23 cellular contexts compared by ENCODE assay signal in the genomic region with DNA sequence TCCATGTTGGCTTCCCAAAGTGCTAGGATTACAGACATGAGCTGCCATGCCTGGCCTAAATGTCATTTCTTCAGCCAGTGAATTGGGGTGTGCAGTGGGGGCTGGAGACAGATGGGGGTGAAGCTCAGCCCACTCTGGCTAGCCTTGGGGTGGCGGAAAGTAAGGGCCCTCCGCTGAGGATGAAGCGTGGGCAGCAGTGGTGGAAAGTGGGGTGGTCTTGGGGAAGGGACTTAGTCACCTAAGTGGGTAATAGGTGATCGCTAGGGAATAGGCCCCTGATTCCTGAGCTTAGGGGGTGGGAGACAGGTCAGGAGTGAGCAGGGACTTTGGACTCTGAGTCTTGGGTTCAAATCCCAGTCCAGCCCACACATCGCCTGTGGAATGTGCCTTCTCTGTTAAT. TPM values are rescaled to one million over a fixed set of nuclear protein-coding genes. Genes with fewer than 3 reads are reported as not detected.
DNase-seq lines count a peak whose midpoint lies in the region; ATAC-seq and TF ChIP-seq lines count a peak whose summit lies in the region.
"Had no signal": no experiment of that assay in that cellular context is flagged by ENCODE, and none has a peak within 500 bp of the region (broad histone marks: within the 10 kb centered on the region; RNA-seq: fewer than 3 reads in every experiment).

No MANE protein-coding gene starts in this region.

- peak overlapping the region; percentile 2 for H3K27ac Mint-ChIP-seq in T-helper 1 cell treated with Interleukin-12 subunit alpha and Interleukin-12 subunit beta and Interleukin-4 antibody, amounts not matched to agents 30 μg/mL and 1 μg/mL, for 36 hours
- H3K27ac Mint-ChIP-seq in stimulated activated effector memory CD8-positive, alpha-beta T cell treated with anti-CD3 and anti-CD28 coated beads, Interleukin-12 subunit alpha, Interleukin-12 subunit beta, amount 100 ng/mL, for 72 hours: peak overlapping the region; percentile 84
- H3K27ac Mint-ChIP-seq: activated naive CD4-positive, alpha-beta T cell treated with anti-CD3 and anti-CD28 coated beads for 36 hours had no signal

- H3K27me3 Mint-ChIP-seq in T-helper 1 cell treated with Interleukin-12 subunit alpha and Interleukin-12 subunit beta and Interleukin-4 antibody, amounts not matched to agents 30 μg/mL and 1 μg/mL, for 36 hours (ENCODE audit: low read depth): no peaks in the 10 kb centered on the region
- H3K27me3 Mint-ChIP-seq: activated CD4-positive, alpha-beta T cell treated with anti-CD3 and anti-CD28 coated beads, Interleukin-2, amount 10 ng/mL, durations not matched to agents 7 days and 5 days; naive thymus-derived CD8-positive, alpha-beta T cell; progenitor cell of endocrine pancreas had no signal

- DNase-seq in T-helper 1 cell (no peak), dorsolateral prefrontal cortex (no peak), head of caudate nucleus (no peak)
- DNase-seq in stimulated activated effector memory CD8-positive, alpha-beta T cell treated with anti-CD3 and anti-CD28 coated beads, Interleukin-12 subunit alpha, Interleukin-12 subunit beta, amount 100 ng/mL, for 72 hours (ENCODE audit: low spot score in 2 of 2): no peak
- DNase-seq: 8988T; activated CD4-positive, alpha-beta T cell treated with anti-CD3 and anti-CD28 coated beads, Interleukin-2, amount 10 ng/mL, durations not matched to agents 7 days and 5 days; activated CD8-positive, alpha-beta memory T cell treated with anti-CD3 and anti-CD28 coated beads, Interleukin-2, amount 50 U/mL, for 48 hours; activated naive CD4-positive, alpha-beta T cell treated with anti-CD3 and anti-CD28 coated beads for 36 hours; BE2C; DMS 273 treated with DMSO at 0.1 percent for 48 hours; GDM1; kidney; NCI-H2029 treated with DMSO at 0.1 percent for 48 hours; NCI-H446; Peyer's patch; stimulated activated CD8-positive, alpha-beta memory T cell treated with anti-CD3 and anti-CD28 coated beads, Interleukin-4, amount 100 ng/mL, for 48 hours had no signal

- peaks cover 20% of the 10 kb centered on the region for H3K4me1 Mint-ChIP-seq in T-helper 1 cell treated with Interleukin-12 subunit alpha and Interleukin-12 subunit beta and Interleukin-4 antibody, amounts not matched to agents 30 μg/mL and 1 μg/mL, for 36 hours (ENCODE audit: low read depth)
- H3K4me1 Mint-ChIP-seq in stimulated activated effector memory CD8-positive, alpha-beta T cell treated with anti-CD3 and anti-CD28 coated beads, Interleukin-12 subunit alpha, Interleukin-12 subunit beta, amount 100 ng/mL, for 72 hours: peaks cover 54% of the 10 kb centered on the region

- peak overlapping the region in 14 of 59 donors; percentile 76 to 90 (median 84) for H3K4me3 ChIP-seq in dorsolateral prefrontal cortex
- H3K4me3 ChIP-seq: Peyer's patch, SK-N-MC, skin epidermis, thoracic aorta had no signal

- H3K27me3 ChIP-seq in dorsolateral prefrontal cortex: no peaks in the 10 kb centered on the region
- H3K27me3 ChIP-seq: BE2C, Peyer's patch had no signal

- peak overlapping the region in 54 of 59 donors; percentile 26 to 100 (median 97) for H3K27ac ChIP-seq in dorsolateral prefrontal cortex
- H3K27ac ChIP-seq: Peyer's patch, SK-N-MC, thoracic aorta had no signal

- no peak for ATAC-seq in stimulated activated effector memory CD8-positive, alpha-beta T cell treated with anti-CD3 and anti-CD28 coated beads, Interleukin-12 subunit alpha, Interleukin-12 subunit beta, amount 100 ng/mL, for 72 hours
- ATAC-seq in HG02852 (IDR thresholded peaks at IDR 0.05; ENCODE audit: unreplicated experiment): no peak
- ATAC-seq: naive thymus-derived CD8-positive, alpha-beta T cell had no signal

- no peaks in the 10 kb centered on the region for H3K36me3 Mint-ChIP-seq in T-helper 1 cell treated with Interleukin-12 subunit alpha and Interleukin-12 subunit beta and Interleukin-4 antibody, amounts not matched to agents 30 μg/mL and 1 μg/mL, for 36 hours (ENCODE audit: low read depth)
- H3K36me3 Mint-ChIP-seq in stimulated activated effector memory CD8-positive, alpha-beta T cell treated with anti-CD3 and anti-CD28 coated beads, Interleukin-12 subunit alpha, Interleukin-12 subunit beta, amount 100 ng/mL, for 72 hours: peaks cover 7% of the 10 kb centered on the region

- TF ChIP-seq CTCF in dorsolateral prefrontal cortex (IDR thresholded peaks at IDR 0.05 in 54 of 56, conservative IDR thresholded peaks at IDR 0.05 in 2 of 56; ENCODE audit: low read depth in 1 of 56, partially characterized antibody in 56 of 56): no peak

- H3K4me3 Mint-ChIP-seq in T-helper 1 cell treated with Interleukin-12 subunit alpha and Interleukin-12 subunit beta and Interleukin-4 antibody, amounts not matched to agents 30 μg/mL and 1 μg/mL, for 36 hours: no peak overlapping the region
- H3K4me3 Mint-ChIP-seq in stimulated activated effector memory CD8-positive, alpha-beta T cell treated with anti-CD3 and anti-CD28 coated beads, Interleukin-12 subunit alpha, Interleukin-12 subunit beta, amount 100 ng/mL, for 72 hours: peak overlapping the region; percentile 90
- H3K4me3 Mint-ChIP-seq: activated CD4-positive, alpha-beta T cell treated with anti-CD3 and anti-CD28 coated beads, Interleukin-2, amount 10 ng/mL, durations not matched to agents 7 days and 5 days had no signal

- no peaks in the 10 kb centered on the region for H3K9me3 Mint-ChIP-seq in T-helper 1 cell treated with Interleukin-12 subunit alpha and Interleukin-12 subunit beta and Interleukin-4 antibody, amounts not matched to agents 30 μg/mL and 1 μg/mL, for 36 hours
- H3K9me3 Mint-ChIP-seq in stimulated activated effector memory CD8-positive, alpha-beta T cell treated with anti-CD3 and anti-CD28 coated beads, Interleukin-12 subunit alpha, Interleukin-12 subunit beta, amount 100 ng/mL, for 72 hours: no peaks in the 10 kb centered on the region
- H3K9me3 Mint-ChIP-seq: activated CD4-positive, alpha-beta T cell treated with anti-CD3 and anti-CD28 coated beads, Interleukin-2, amount 10 ng/mL, durations not matched to agents 7 days and 5 days; activated naive CD4-positive, alpha-beta T cell treated with anti-CD3 and anti-CD28 coated beads for 36 hours; naive thymus-derived CD8-positive, alpha-beta T cell had no signal

- intact Hi-C loops in dorsolateral prefrontal cortex (cut with DNase I): loop anchor here in 1 of 2 donors (5.0 kb wide), 1 partner anchor 45 kb away; the partner anchor contains the start of gene ALKBH5
- intact Hi-C loops in head of caudate nucleus (cut with DNase I): no loop called here

RNA-seq across cellular contexts. Expression of gene LLGL1, which starts 2.2 kb away (rescaled TPM):
- 100 to 1,000 TPM in 8 of 120 experiments, 10 to 100 TPM in 112; 30.0 to 174 (median 53.4) TPM for total RNA-seq in dorsolateral prefrontal cortex

RNA-seq across cellular contexts. Expression of gene FLII, which starts 30.9 kb away (rescaled TPM):
- 100 to 1,000 TPM in 118 of 120 experiments, 10 to 100 TPM in 2; 86.1 to 217 (median 147) TPM for total RNA-seq in dorsolateral prefrontal cortex

RNA-seq across cellular contexts. Expression of gene MIEF2, which starts 32.8 kb away (rescaled TPM):
- 10 to 100 TPM; 12.6 to 31.3 (median 19.8) TPM for total RNA-seq in dorsolateral prefrontal cortex

RNA-seq across cellular contexts. Expression of gene ALKBH5, which starts 44.0 kb away (rescaled TPM):
- total RNA-seq in dorsolateral prefrontal cortex: 100 to 1,000 TPM in 119 of 120 experiments, 10 to 100 TPM in 1; 99.8 to 173 (median 120) TPM
